1 cellular context compared by ENCODE assay signal in genomic region chr9:5815421-5815820, GRCh38.
TF ChIP-seq lines count a peak whose summit lies in the region.

No MANE protein-coding gene starts in this region.

TF ChIP-seq in HepG2, 621 proteins besides CTCF, POLR2A, EP300 and RAD21 (continued from another document):
- no peak for TF ChIP-seq ZBTB39 (CRISPR knock-in tag; IDR thresholded peaks at IDR 0.05)
